Comparison of ENCODE assay signal across 28 cellular contexts in the genomic region with DNA sequence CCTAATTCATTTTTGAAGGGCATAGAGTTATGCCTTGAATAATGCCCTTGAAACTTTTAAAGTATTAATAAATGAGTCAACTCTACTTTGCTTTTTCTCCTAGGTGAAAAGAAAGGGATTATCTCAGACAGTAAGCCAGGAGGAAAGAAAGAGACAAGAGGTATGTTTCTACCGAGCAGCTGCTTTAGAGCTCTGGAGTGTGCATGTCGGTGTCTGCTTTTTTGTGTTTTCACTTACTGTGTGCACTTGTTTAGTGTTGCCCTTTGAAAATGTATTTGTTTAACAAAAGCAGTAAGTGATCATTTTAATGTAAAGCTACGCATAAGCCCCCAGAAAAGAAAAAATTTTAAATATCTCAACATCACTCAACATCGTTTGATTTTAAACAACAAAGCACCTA.
"Had no signal": no experiment of that assay in that cellular context is flagged by ENCODE, and none has a peak within 500 bp of the region (broad histone marks: within the 10 kb centered on the region; RNA-seq: fewer than 3 reads in every experiment).

No MANE protein-coding gene starts in this region.

- DNase-seq: colonic mucosa; cortex of kidney; dermis blood vessel endothelial cell; dorsolateral prefrontal cortex; effector CD4-positive, alpha-beta T cell; effector CD8-positive, alpha-beta T cell; effector memory CD4-positive, alpha-beta T cell; effector memory CD8-positive, alpha-beta T cell; endodermal cell; erythroblast; esophagus squamous epithelium; foreskin fibroblast; foreskin keratinocyte; foreskin melanocyte; gastrocnemius medialis; glutamatergic neuron; head of caudate nucleus; heart left ventricle; heart right ventricle had no signal

- H3K4me1 ChIP-seq: colonic mucosa, gastrocnemius medialis, heart left ventricle had no signal

- H3K36me3 ChIP-seq: colonic mucosa, gastrocnemius medialis had no signal

- H3K4me2 ChIP-seq: hepatocyte had no signal

- FAIRE-seq: endometrium, endothelial cell of umbilical vein, frontal cortex had no signal

- H3K4me3 ChIP-seq: colonic mucosa, coronary artery, dorsolateral prefrontal cortex, esophagus muscularis mucosa, esophagus squamous epithelium, gastrocnemius medialis, gastroesophageal sphincter, heart left ventricle, heart right ventricle, hepatocyte had no signal

- H3K27me3 Mint-ChIP-seq: dendritic cell treated with granulocyte-macrophage colony-stimulating factor and Interleukin-4, amounts not matched to agents 40 ng/mL and 50 ng/mL, for 4 days had no signal

- H3K27ac ChIP-seq: colonic mucosa, coronary artery, dorsolateral prefrontal cortex, epithelial cell of prostate, esophagus squamous epithelium, foreskin keratinocyte, gastrocnemius medialis, heart left ventricle, heart right ventricle, hepatocyte had no signal

- H3K4me3 Mint-ChIP-seq: dendritic cell treated with granulocyte-macrophage colony-stimulating factor and Interleukin-4, amounts not matched to agents 40 ng/mL and 50 ng/mL, for 4 days; effector memory CD8-positive, alpha-beta T cell; endodermal cell had no signal

- H3K27me3 ChIP-seq: colonic mucosa, esophagus muscularis mucosa, esophagus squamous epithelium, foreskin keratinocyte, gastrocnemius medialis, gastroesophageal sphincter, heart left ventricle, heart right ventricle, hepatocyte had no signal

- H3K9me3 ChIP-seq: colonic mucosa, esophagus muscularis mucosa, esophagus squamous epithelium, gastrocnemius medialis, gastroesophageal sphincter, heart left ventricle, heart right ventricle had no signal

- H3K9me3 Mint-ChIP-seq: dendritic cell treated with granulocyte-macrophage colony-stimulating factor and Interleukin-4, amounts not matched to agents 40 ng/mL and 50 ng/mL, for 4 days; effector memory CD8-positive, alpha-beta T cell; endodermal cell had no signal

- H2AFZ ChIP-seq: hepatocyte had no signal

- H3K27ac Mint-ChIP-seq: dendritic cell treated with granulocyte-macrophage colony-stimulating factor and Interleukin-4, amounts not matched to agents 40 ng/mL and 50 ng/mL, for 4 days; effector memory CD8-positive, alpha-beta T cell; endodermal cell had no signal
